3 cellular contexts compared by ENCODE assay signal in the genomic region with DNA sequence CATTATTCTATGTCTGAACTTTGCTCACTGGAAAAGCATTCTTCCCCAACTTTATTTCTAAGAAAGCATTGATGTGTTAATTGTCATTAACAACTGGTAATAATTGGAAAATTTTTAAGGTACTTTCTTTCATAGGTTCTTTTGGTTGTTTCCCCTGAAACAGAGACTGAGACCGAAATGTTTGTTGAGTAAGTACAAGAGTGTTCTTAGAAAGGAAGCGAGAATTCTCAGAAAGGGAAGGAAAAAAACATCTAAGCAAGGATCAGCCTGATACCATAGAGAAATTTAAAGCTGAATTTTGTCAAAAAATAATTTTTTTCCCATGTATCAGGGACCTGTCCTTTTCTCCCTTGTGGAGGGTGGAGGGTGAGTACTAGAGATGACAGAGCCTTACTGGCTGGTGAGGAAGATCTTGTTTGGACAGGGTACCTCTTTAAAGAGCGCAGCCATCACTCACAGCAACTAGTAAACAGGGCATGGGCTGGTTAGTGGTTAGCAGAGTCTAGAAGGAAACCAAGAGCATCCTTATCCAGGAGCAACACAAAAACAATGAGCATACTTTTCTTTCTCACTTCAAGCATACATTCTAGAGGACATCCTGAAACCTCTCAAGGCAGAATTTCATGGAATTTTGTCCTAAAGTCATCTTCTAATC.
TF ChIP-seq lines count a peak whose summit lies in the region.

No MANE protein-coding gene starts in this region.

TF ChIP-seq in SK-N-SH, 30 proteins besides CTCF, POLR2A, EP300 and RAD21 (continues in another document):
- TF ChIP-seq TAF1 (IDR thresholded peaks at IDR 0.05; ENCODE audit: borderline replicate concordance, low read depth, low read length) (no peak), EZH2phosphoT487 (IDR thresholded peaks at IDR 0.05; ENCODE audit: borderline replicate concordance, low read depth) (no peak), SIN3A (IDR thresholded peaks at IDR 0.05; ENCODE audit: borderline replicate concordance, low read depth, low read length) (no peak), GABPA (IDR thresholded peaks at IDR 0.05; ENCODE audit: low read depth) (no peak), PBX3 (IDR thresholded peaks at IDR 0.05) (no peak), ELF1 (IDR thresholded peaks at IDR 0.05) (no peak), RCOR1 (IDR thresholded peaks at IDR 0.05; ENCODE audit: low read length) (no peak), TEAD4 (IDR thresholded peaks at IDR 0.05; ENCODE audit: borderline replicate concordance, insufficient read depth) (no peak)
- TF ChIP-seq, protein P1, sequence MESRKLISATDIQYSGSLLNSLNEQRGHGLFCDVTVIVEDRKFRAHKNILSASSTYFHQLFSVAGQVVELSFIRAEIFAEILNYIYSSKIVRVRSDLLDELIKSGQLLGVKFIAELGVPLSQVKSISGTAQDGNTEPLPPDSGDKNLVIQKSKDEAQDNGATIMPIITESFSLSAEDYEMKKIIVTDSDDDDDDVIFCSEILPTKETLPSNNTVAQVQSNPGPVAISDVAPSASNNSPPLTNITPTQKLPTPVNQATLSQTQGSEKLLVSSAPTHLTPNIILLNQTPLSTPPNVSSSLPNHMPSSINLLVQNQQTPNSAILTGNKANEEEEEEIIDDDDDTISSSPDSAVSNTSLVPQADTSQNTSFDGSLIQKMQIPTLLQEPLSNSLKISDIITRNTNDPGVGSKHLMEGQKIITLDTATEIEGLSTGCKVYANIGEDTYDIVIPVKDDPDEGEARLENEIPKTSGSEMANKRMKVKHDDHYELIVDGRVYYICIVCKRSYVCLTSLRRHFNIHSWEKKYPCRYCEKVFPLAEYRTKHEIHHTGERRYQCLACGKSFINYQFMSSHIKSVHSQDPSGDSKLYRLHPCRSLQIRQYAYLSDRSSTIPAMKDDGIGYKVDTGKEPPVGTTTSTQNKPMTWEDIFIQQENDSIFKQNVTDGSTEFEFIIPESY (IDR thresholded peaks at IDR 0.05; ENCODE audit: borderline replicate concordance, low read depth): no peak
- TF ChIP-seq, protein P2, sequence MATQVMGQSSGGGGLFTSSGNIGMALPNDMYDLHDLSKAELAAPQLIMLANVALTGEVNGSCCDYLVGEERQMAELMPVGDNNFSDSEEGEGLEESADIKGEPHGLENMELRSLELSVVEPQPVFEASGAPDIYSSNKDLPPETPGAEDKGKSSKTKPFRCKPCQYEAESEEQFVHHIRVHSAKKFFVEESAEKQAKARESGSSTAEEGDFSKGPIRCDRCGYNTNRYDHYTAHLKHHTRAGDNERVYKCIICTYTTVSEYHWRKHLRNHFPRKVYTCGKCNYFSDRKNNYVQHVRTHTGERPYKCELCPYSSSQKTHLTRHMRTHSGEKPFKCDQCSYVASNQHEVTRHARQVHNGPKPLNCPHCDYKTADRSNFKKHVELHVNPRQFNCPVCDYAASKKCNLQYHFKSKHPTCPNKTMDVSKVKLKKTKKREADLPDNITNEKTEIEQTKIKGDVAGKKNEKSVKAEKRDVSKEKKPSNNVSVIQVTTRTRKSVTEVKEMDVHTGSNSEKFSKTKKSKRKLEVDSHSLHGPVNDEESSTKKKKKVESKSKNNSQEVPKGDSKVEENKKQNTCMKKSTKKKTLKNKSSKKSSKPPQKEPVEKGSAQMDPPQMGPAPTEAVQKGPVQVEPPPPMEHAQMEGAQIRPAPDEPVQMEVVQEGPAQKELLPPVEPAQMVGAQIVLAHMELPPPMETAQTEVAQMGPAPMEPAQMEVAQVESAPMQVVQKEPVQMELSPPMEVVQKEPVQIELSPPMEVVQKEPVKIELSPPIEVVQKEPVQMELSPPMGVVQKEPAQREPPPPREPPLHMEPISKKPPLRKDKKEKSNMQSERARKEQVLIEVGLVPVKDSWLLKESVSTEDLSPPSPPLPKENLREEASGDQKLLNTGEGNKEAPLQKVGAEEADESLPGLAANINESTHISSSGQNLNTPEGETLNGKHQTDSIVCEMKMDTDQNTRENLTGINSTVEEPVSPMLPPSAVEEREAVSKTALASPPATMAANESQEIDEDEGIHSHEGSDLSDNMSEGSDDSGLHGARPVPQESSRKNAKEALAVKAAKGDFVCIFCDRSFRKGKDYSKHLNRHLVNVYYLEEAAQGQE (IDR thresholded peaks at IDR 0.05; ENCODE audit: low read depth, low read length): no peak

TF ChIP-seq in SK-N-SH treated with all-trans-retinoic acid at 6 μM for 48 hours, 23 proteins besides CTCF, POLR2A, EP300 and RAD21:
- no peak for TF ChIP-seq ARNTL (CRISPR knock-in tag; IDR thresholded peaks at IDR 0.05; ENCODE audit: borderline replicate concordance, low read depth)
- no peak for TF ChIP-seq ZNF70 (CRISPR knock-in tag; IDR thresholded peaks at IDR 0.05)
- TF ChIP-seq, protein P3, sequence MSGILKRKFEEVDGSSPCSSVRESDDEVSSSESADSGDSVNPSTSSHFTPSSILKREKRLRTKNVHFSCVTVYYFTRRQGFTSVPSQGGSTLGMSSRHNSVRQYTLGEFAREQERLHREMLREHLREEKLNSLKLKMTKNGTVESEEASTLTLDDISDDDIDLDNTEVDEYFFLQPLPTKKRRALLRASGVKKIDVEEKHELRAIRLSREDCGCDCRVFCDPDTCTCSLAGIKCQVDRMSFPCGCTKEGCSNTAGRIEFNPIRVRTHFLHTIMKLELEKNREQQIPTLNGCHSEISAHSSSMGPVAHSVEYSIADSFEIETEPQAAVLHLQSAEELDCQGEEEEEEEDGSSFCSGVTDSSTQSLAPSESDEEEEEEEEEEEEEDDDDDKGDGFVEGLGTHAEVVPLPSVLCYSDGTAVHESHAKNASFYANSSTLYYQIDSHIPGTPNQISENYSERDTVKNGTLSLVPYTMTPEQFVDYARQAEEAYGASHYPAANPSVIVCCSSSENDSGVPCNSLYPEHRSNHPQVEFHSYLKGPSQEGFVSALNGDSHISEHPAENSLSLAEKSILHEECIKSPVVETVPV (CRISPR knock-in tag; IDR thresholded peaks at IDR 0.05): no peak
- no peak for TF ChIP-seq ZFP30 (CRISPR knock-in tag; IDR thresholded peaks at IDR 0.05)
- no peak for TF ChIP-seq RARB (CRISPR knock-in tag; IDR thresholded peaks at IDR 0.05)
- TF ChIP-seq CSDC2 (CRISPR knock-in tag; IDR thresholded peaks at IDR 0.05): no peak
- TF ChIP-seq, protein P4, sequence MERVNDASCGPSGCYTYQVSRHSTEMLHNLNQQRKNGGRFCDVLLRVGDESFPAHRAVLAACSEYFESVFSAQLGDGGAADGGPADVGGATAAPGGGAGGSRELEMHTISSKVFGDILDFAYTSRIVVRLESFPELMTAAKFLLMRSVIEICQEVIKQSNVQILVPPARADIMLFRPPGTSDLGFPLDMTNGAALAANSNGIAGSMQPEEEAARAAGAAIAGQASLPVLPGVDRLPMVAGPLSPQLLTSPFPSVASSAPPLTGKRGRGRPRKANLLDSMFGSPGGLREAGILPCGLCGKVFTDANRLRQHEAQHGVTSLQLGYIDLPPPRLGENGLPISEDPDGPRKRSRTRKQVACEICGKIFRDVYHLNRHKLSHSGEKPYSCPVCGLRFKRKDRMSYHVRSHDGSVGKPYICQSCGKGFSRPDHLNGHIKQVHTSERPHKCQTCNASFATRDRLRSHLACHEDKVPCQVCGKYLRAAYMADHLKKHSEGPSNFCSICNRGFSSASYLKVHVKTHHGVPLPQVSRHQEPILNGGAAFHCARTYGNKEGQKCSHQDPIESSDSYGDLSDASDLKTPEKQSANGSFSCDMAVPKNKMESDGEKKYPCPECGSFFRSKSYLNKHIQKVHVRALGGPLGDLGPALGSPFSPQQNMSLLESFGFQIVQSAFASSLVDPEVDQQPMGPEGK (CRISPR knock-in tag; IDR thresholded peaks at IDR 0.05; ENCODE audit: borderline replicate concordance): no peak
- no peak for TF ChIP-seq PPARA (CRISPR knock-in tag; IDR thresholded peaks at IDR 0.05; ENCODE audit: borderline replicate concordance)
- TF ChIP-seq OSR1 (CRISPR knock-in tag; IDR thresholded peaks at IDR 0.05): no peak
- TF ChIP-seq ISL1 (CRISPR knock-in tag; IDR thresholded peaks at IDR 0.05): no peak
- no peak for TF ChIP-seq ESRRG (CRISPR knock-in tag; IDR thresholded peaks at IDR 0.05)
- no peak for TF ChIP-seq TOX (CRISPR knock-in tag; IDR thresholded peaks at IDR 0.05; ENCODE audit: borderline replicate concordance)
- no peak for TF ChIP-seq CREB5 (CRISPR knock-in tag; IDR thresholded peaks at IDR 0.05; ENCODE audit: low read depth)

TF ChIP-seq in H1, 55 proteins besides CTCF, POLR2A, EP300 and RAD21:
- TF ChIP-seq NRF1 (IDR thresholded peaks at IDR 0.05; ENCODE audit: low read depth, low read length): no peak
- no peak for TF ChIP-seq POU5F1 (IDR thresholded peaks at IDR 0.05; ENCODE audit: low read depth, low read length)
- no peak for TF ChIP-seq KDM5A (IDR thresholded peaks at IDR 0.05; ENCODE audit: low read length)
- no peak for TF ChIP-seq SAP30 (IDR thresholded peaks at IDR 0.05; ENCODE audit: insufficient read depth, insufficient replicate concordance, low read length)
- no peak for TF ChIP-seq SIX5 (IDR thresholded peaks at IDR 0.05; ENCODE audit: low read depth, low read length)
- no peak for TF ChIP-seq SP4 (IDR thresholded peaks at IDR 0.05; ENCODE audit: low read length)
- TF ChIP-seq CHD1 (IDR thresholded peaks at IDR 0.05; ENCODE audit: low read depth, low read length): no peak
- no peak for TF ChIP-seq SRF (IDR thresholded peaks at IDR 0.05; ENCODE audit: low read depth, low read length)
- TF ChIP-seq, protein P5, sequence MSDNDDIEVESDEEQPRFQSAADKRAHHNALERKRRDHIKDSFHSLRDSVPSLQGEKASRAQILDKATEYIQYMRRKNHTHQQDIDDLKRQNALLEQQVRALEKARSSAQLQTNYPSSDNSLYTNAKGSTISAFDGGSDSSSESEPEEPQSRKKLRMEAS (IDR thresholded peaks at IDR 0.05): no peak
- TF ChIP-seq TAF1 (IDR thresholded peaks at IDR 0.05; ENCODE audit: low read depth, low read length): no peak
- TF ChIP-seq TAF7 (optimal IDR thresholded peaks at IDR 0.05; ENCODE audit: borderline replicate concordance, low read depth, low read length): no peak
- TF ChIP-seq BRCA1 (IDR thresholded peaks at IDR 0.05; ENCODE audit: low read depth, low read length): no peak
- no peak for TF ChIP-seq CBX5 (IDR thresholded peaks at IDR 0.05; ENCODE audit: low read depth, low read length)
